ENCODE assay signal across 1 cellular context in genomic region chr3:97074546-97074945, GRCh38.
A peak's percentile ranks its signal among the peaks of the same experiment; 100 is the strongest.
TF ChIP-seq lines count a peak whose summit lies in the region.

No MANE protein-coding gene starts in this region.

TF ChIP-seq in HepG2, 621 proteins besides CTCF, POLR2A, EP300 and RAD21:
- TF ChIP-seq MAFK (conservative IDR thresholded peaks at IDR 0.05 in 1 of 2, IDR thresholded peaks at IDR 0.05 in 1 of 2; ENCODE audit: low read length in 2 of 2): peak; percentile 48 to 70; a peak in 3 of 4 replicates
- no peak for TF ChIP-seq FOXO1 (CRISPR knock-in tag; IDR thresholded peaks at IDR 0.05)
- TF ChIP-seq MAFF (IDR thresholded peaks at IDR 0.05; ENCODE audit: low read depth, low read length): peak; percentile 78
TF ChIP-seq in HepG2: peak in this region for 2.
